19 cellular contexts compared by ENCODE assay signal in the genomic region with DNA sequence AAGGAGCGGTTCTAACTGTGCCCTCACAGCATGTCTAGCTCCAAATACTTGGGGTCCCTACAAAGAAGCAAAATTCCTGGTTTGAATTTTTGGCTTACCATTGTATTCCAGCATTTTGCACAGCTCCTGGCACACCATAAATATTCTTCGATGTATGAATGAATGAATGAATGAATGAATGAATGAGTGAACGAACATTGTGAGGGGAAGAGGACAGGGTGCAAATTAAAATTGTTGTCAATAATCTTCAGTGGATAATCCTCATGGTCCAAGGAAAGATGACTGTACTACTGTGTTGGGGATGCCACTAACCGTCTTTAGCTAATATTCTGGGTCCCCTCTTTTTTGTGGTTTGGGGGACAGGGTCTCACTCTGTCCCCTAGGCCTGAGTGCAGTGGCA.
DNase-seq lines count a peak whose midpoint lies in the region; ATAC-seq, FAIRE-seq and TF ChIP-seq lines count a peak whose summit lies in the region.
"Had no signal": no experiment of that assay in that cellular context is flagged by ENCODE, and none has a peak within 500 bp of the region (broad histone marks: within the 10 kb centered on the region; RNA-seq: fewer than 3 reads in every experiment).

No MANE protein-coding gene starts in this region.

- peak overlapping the region; percentile 63 for H3K27ac Mint-ChIP-seq in T-helper 17 cell
- H3K27ac Mint-ChIP-seq: dendritic cell treated with granulocyte-macrophage colony-stimulating factor and Interleukin-4, amounts not matched to agents 40 ng/mL and 50 ng/mL, for 4 days; GM23338 had no signal

- peak overlapping the region in 1 of 2 experiments; percentile 68; a peak in 4 of 6 replicates for H3K27ac ChIP-seq in A549
- H3K27ac ChIP-seq in ACC112 (ENCODE audit: low read depth, low read length) = peak overlapping the region; percentile 23; the same call in 1 of the 2 replicates
- H3K27ac ChIP-seq in K562 (ENCODE audit: extremely low read depth, low read depth, low read length) = no peak overlapping the region
- H3K27ac ChIP-seq: cardiac muscle cell, VCaP had no signal

- in situ Hi-C loops in K562 (cut with MboI) = no loop called here

- H4K20me1 ChIP-seq in K562 (replicated peaks; ENCODE audit: control insufficient read depth, insufficient read depth, low read length) = no peaks in the 10 kb centered on the region

- H3K27me3 Mint-ChIP-seq in T-helper 17 cell = no peaks in the 10 kb centered on the region
- H3K27me3 Mint-ChIP-seq: dendritic cell treated with granulocyte-macrophage colony-stimulating factor and Interleukin-4, amounts not matched to agents 40 ng/mL and 50 ng/mL, for 4 days; stimulated activated naive CD8-positive, alpha-beta T cell treated with anti-CD3 and anti-CD28 coated beads, Interleukin-15, amount 100 ng/mL, for 72 hours had no signal

- peaks cover 39% of the 10 kb centered on the region for H3K79me2 ChIP-seq in ACC112 (ENCODE audit: control insufficient read depth, insufficient read depth, low read length, unreplicated experiment)
- H3K79me2 ChIP-seq in K562 (ENCODE audit: control insufficient read depth, insufficient read depth, low read length) = no peaks in the 10 kb centered on the region

- no peaks in the 10 kb centered on the region for H3K27me3 ChIP-seq in ACC112 (ENCODE audit: insufficient read depth, low read length)
- peaks cover 0 to 26% of the 10 kb centered on the region in 2 experiments; a peak in 2 of 5 replicates for H3K27me3 ChIP-seq in K562 (ENCODE audit: control insufficient read depth in 2 of 2, insufficient read depth in 2 of 2, low read length in 2 of 2)
- H3K27me3 ChIP-seq: cardiac muscle cell, tibial artery had no signal

- WGBS in A549 (ENCODE audit: missing lambda C conversion rate) = 77% methylated on average over 4 of the region's 4 CpGs
- WGBS in K562 (ENCODE audit: insufficient coverage, low coverage, missing lambda C conversion rate) = 3% methylated on average over 3 of the region's 4 CpGs

- TF ChIP-seq RAD21 in A549 (conservative IDR thresholded peaks at IDR 0.05 in 1 of 2, IDR thresholded peaks at IDR 0.05 in 1 of 2) (no peak), K562 (CRISPR knock-in tag; conservative IDR thresholded peaks at IDR 0.05 in 1 of 2, IDR thresholded peaks at IDR 0.05 in 1 of 2) (no peak)

- H3K9ac ChIP-seq in K562 (ENCODE audit: insufficient read depth in 1 of 2, low read depth in 2 of 2, low read length in 2 of 2) = no peak overlapping the region

- intact Hi-C loops in K562 (cut with micrococcal nuclease) = no loop called here

- FAIRE-seq in A549 (lab: Jason Lieb, UNC) (no peak), K562 (lab: Jason Lieb, UNC) (no peak)
- FAIRE-seq: GM12891 had no signal

- H3K4me3 ChIP-seq in A549 = no peak overlapping the region
- H3K4me3 ChIP-seq in ACC112 (ENCODE audit: low read depth, low read length) = no peak overlapping the region
- H3K4me3 ChIP-seq in K562 = no peak overlapping the region
- H3K4me3 ChIP-seq: cardiac muscle cell, GM23338, tibial artery had no signal

- TF ChIP-seq CTCF in A549 (IDR thresholded peaks at IDR 0.05) = no peak
- TF ChIP-seq CTCF in K562 (IDR thresholded peaks at IDR 0.05 in 2 of 3, conservative IDR thresholded peaks at IDR 0.05 in 1 of 3; ENCODE audit: insufficient read depth in 2 of 3, low read depth in 1 of 3, low read length in 3 of 3) = no peak

- no peak overlapping the region for H3K4me3 Mint-ChIP-seq in T-helper 17 cell
- H3K4me3 Mint-ChIP-seq: dendritic cell treated with granulocyte-macrophage colony-stimulating factor and Interleukin-4, amounts not matched to agents 40 ng/mL and 50 ng/mL, for 4 days; GM23338 had no signal

- BruUV-seq in K562 (replicated peaks; lab: Mats Ljungman, UMichigan) = no TSS peak

- peaks cover 42% of the 10 kb centered on the region for H3K4me1 ChIP-seq in A549
- H3K4me1 ChIP-seq in ACC112 (ENCODE audit: control insufficient read depth, insufficient read depth, low read length, unreplicated experiment) = peaks cover 40% of the 10 kb centered on the region
- H3K4me1 ChIP-seq in K562 (replicated peaks in 1 of 2; ENCODE audit: control insufficient read depth in 2 of 2, insufficient read depth in 2 of 2, low read length in 2 of 2) = no peaks in the 10 kb centered on the region

- H3K4me2 ChIP-seq in A549 (peak overlapping the region; percentile 34; the same call in 2 of the 3 replicates), K562 (ENCODE audit: insufficient read depth, low read length) (no peak overlapping the region)
- H3K4me2 ChIP-seq: GM23338 had no signal

- H3K36me3 ChIP-seq in ACC112 (ENCODE audit: insufficient read depth, low read length) (peaks cover 10% of the 10 kb centered on the region; the same call in 1 of the 2 replicates), K562 (ENCODE audit: control insufficient read depth, insufficient read depth, low read length) (no peaks in the 10 kb centered on the region)
- H3K36me3 ChIP-seq: cardiac muscle cell, tibial artery had no signal

- H3K9me1 ChIP-seq in K562 (ENCODE audit: control insufficient read depth, insufficient read depth, low read length) = no peaks in the 10 kb centered on the region

- TF ChIP-seq POLR2A in A549 (IDR thresholded peaks at IDR 0.05; ENCODE audit: low read length) (no peak), K562 (conservative IDR thresholded peaks at IDR 0.05) (no peak)

- H3K9me3 ChIP-seq in A549 (no peaks in the 10 kb centered on the region), T-helper 17 cell (ENCODE audit: control insufficient read depth, low read length, poor library complexity, severe bottlenecking) (no peaks in the 10 kb centered on the region), K562 (replicated peaks; ENCODE audit: control insufficient read depth, insufficient read depth, low read depth, low read length) (no peaks in the 10 kb centered on the region)
- H3K9me3 ChIP-seq: tibial artery had no signal

- H2AFZ ChIP-seq in ACC112 (ENCODE audit: low read length, unreplicated experiment) = no peak overlapping the region
- H2AFZ ChIP-seq in K562 (ENCODE audit: low read depth, low read length) = no peak overlapping the region
- H2AFZ ChIP-seq: GM23338 had no signal

- CTCF ChIA-PET in A549 (lab: Yijun Ruan, JAX) (interaction anchor here (0.6 to 0.7 kb wide), 2 partner anchors 10 to 36 kb away, joined by 3 read pairs; no protein-coding TSS in a partner anchor), K562 (lab: Yijun Ruan, JAX; ENCODE audit: low intra/inter-chr PET ratio) (no interaction called here)

- no peak for DNase-seq in A549 (ENCODE audit: low read depth in 1 of 2, low spot score in 1 of 2)
- no peak for DNase-seq in T-helper 17 cell
- no peak for DNase-seq in K562 (ENCODE audit: extremely low read depth in 1 of 4, low spot score in 3 of 4)
- no peak for DNase-seq in 8988T
- no peak for DNase-seq in GDM1 (lab: John Stamatoyannopoulos, UW)
- DNase-seq in activated CD4-positive, CD25-positive, alpha-beta regulatory T cell (lab: John Stamatoyannopoulos, UW) = no peak
- DNase-seq: COR-L47, DMS79 treated with DMSO at 0.1 percent for 48 hours, NCI-H1105, NCI-H2029, NCI-H82, tibial artery had no signal

- POLR2A ChIA-PET in A549 (lab: Yijun Ruan, JAX) (no interaction called here), K562 (lab: Yijun Ruan, JAX) (no interaction called here)

- peaks cover 34% of the 10 kb centered on the region for H3K4me1 Mint-ChIP-seq in T-helper 17 cell

- ATAC-seq in A549 (no peak), T-helper 17 cell (no peak), K562 (no peak)
- ATAC-seq: GM23338 had no signal

- TF ChIP-seq EP300 in A549 (IDR thresholded peaks at IDR 0.05) (no peak), K562 (IDR thresholded peaks at IDR 0.05; ENCODE audit: low read length) (no peak)

- no peaks in the 10 kb centered on the region for H3K36me3 Mint-ChIP-seq in T-helper 17 cell (ENCODE audit: low read depth)

TF ChIP-seq in A549, 52 proteins besides CTCF, POLR2A, EP300 and RAD21:
- TF ChIP-seq NR3C1 (IDR thresholded peaks at IDR 0.05) = no peak

TF ChIP-seq in K562, 482 proteins besides CTCF, POLR2A, EP300 and RAD21:
- TF ChIP-seq ZC3H8 (IDR thresholded peaks at IDR 0.05) (no peak), ZNF24 (IDR thresholded peaks at IDR 0.05) (peak; percentile 12; the same call in 1 of the 2 replicates)
TF ChIP-seq in K562: peak in this region for 1.
